ENCODE assay signal across 1 cellular context in genomic region chr2:219298759-219299371, GRCh38.
A peak's percentile ranks its signal among the peaks of the same experiment; 100 is the strongest.
TF ChIP-seq lines count a peak whose summit lies in the region.

No MANE protein-coding gene starts in this region.

TF ChIP-seq in IMR-90, 13 proteins besides CTCF, POLR2A, EP300 and RAD21:
- TF ChIP-seq SMC3 (IDR thresholded peaks at IDR 0.05; ENCODE audit: low read depth, low read length) = peak; percentile 89
- no peak for TF ChIP-seq CHD1 (IDR thresholded peaks at IDR 0.05; ENCODE audit: low read depth, low read length)
- TF ChIP-seq MXI1 (IDR thresholded peaks at IDR 0.05; ENCODE audit: borderline replicate concordance, low read depth, low read length) = no peak
- no peak for TF ChIP-seq MAFK (IDR thresholded peaks at IDR 0.05; ENCODE audit: low read depth, low read length)
- peak; percentile 84; the same call in 1 of the 2 replicates for TF ChIP-seq MAZ (IDR thresholded peaks at IDR 0.05; ENCODE audit: borderline replicate concordance, low read depth, low read length)
- TF ChIP-seq BHLHE40 (IDR thresholded peaks at IDR 0.05; ENCODE audit: low read depth, low read length) = no peak
TF ChIP-seq in IMR-90: peak in this region for 2.
